ENCODE assay signal across 23 cellular contexts in genomic region chr3:197794115-197794514, GRCh38. TPM values are rescaled to one million over a fixed set of nuclear protein-coding genes. Genes with fewer than 3 reads are reported as not detected.
A peak's percentile ranks its signal among the peaks of the same experiment; 100 is the strongest.
DNase-seq lines count a peak whose midpoint lies in the region; ATAC-seq and TF ChIP-seq lines count a peak whose summit lies in the region.
"Had no signal": no experiment of that assay in that cellular context is flagged by ENCODE, and none has a peak within 500 bp of the region (broad histone marks: within the 10 kb centered on the region; RNA-seq: fewer than 3 reads in every experiment).

No MANE protein-coding gene starts in this region.

- H3K27ac Mint-ChIP-seq in stimulated activated memory B cell treated with anti-CD40 and anti-IgM and Interleukin-4, amounts not matched to agents 10 μg/mL and 1 μg/mL and 100 μg/mL, for 72 hours, result peak overlapping the region; percentile 93

- H3K27me3 Mint-ChIP-seq in stimulated activated memory B cell treated with anti-CD40 and anti-IgM and Interleukin-4, amounts not matched to agents 10 μg/mL and 1 μg/mL and 100 μg/mL, for 72 hours, result no peaks in the 10 kb centered on the region
- H3K27me3 Mint-ChIP-seq: activated CD4-positive, alpha-beta memory T cell treated with anti-CD3 and anti-CD28 coated beads, Interleukin-2, amount 10 ng/mL, durations not matched to agents 7 days and 5 days; stimulated activated naive CD8-positive, alpha-beta T cell treated with anti-CD3 and anti-CD28 coated beads, Interleukin-15, amount 100 ng/mL, for 72 hours; T-helper 17 cell had no signal

- 92% methylated on average over 1 of the region's 1 CpG for WGBS in gastroesophageal sphincter (ENCODE audit: low coverage in 1 of 2), 2 donors

- peak overlapping the region; percentile 27 for H3K4me3 Mint-ChIP-seq in stimulated activated memory B cell treated with anti-CD40 and anti-IgM and Interleukin-4, amounts not matched to agents 10 μg/mL and 1 μg/mL and 100 μg/mL, for 72 hours
- H3K4me3 Mint-ChIP-seq: activated CD4-positive, alpha-beta memory T cell treated with anti-CD3 and anti-CD28 coated beads, Interleukin-2, amount 10 ng/mL, durations not matched to agents 7 days and 5 days; activated naive CD4-positive, alpha-beta T cell treated with anti-CD3 and anti-CD28 coated beads for 36 hours had no signal

- no peak for TF ChIP-seq CTCF in GM12865 (IDR thresholded peaks at IDR 0.05; ENCODE audit: insufficient read depth, low read depth, low read length, missing control alignments)
- TF ChIP-seq CTCF in coronary artery (IDR thresholded peaks at IDR 0.05), result no peak
- TF ChIP-seq CTCF in gastroesophageal sphincter (IDR thresholded peaks at IDR 0.05), result no peak

- peaks cover 5% of the 10 kb centered on the region; the same call in 1 of the 2 replicates for H4K20me1 ChIP-seq in Karpas-422 (ENCODE audit: insufficient read depth, low read depth, low read length)

- ATAC-seq in stimulated activated memory B cell treated with anti-CD40 and anti-IgM and Interleukin-4, amounts not matched to agents 10 μg/mL and 1 μg/mL and 100 μg/mL, for 72 hours, result no peak
- ATAC-seq in esophagus mucosa, result no peak
- ATAC-seq in gastroesophageal sphincter, result no peak
- ATAC-seq: sciatic nerve, T-helper 17 cell had no signal

- H3K9me3 ChIP-seq in Karpas-422 (ENCODE audit: low read length) (no peaks in the 10 kb centered on the region), gastroesophageal sphincter (no peaks in the 10 kb centered on the region)
- H3K9me3 ChIP-seq: BE2C, left ventricle myocardium inferior had no signal

- peaks cover 88% of the 10 kb centered on the region for H3K79me2 ChIP-seq in Karpas-422 (ENCODE audit: low read length)

- no peak overlapping the region for H2AFZ ChIP-seq in Karpas-422 (ENCODE audit: low read length)

- peak overlapping the region; percentile 32; the same call in 1 of the 2 replicates for H3K9ac ChIP-seq in Karpas-422 (ENCODE audit: low read length)

- H3K36me3 ChIP-seq in Karpas-422 (ENCODE audit: insufficient read depth, low read length) (no peaks in the 10 kb centered on the region; the same call in 1 of the 2 replicates), gastroesophageal sphincter (no peaks in the 10 kb centered on the region)
- H3K36me3 ChIP-seq: BE2C, left ventricle myocardium inferior had no signal

- H3K27ac ChIP-seq in Karpas-422 (ENCODE audit: low read length) (peak overlapping the region; percentile 57), coronary artery (peak overlapping the region; percentile 41 to 50), gastroesophageal sphincter (no peak overlapping the region)
- H3K27ac ChIP-seq: left ventricle myocardium inferior had no signal

- H3K4me1 ChIP-seq in Karpas-422 (ENCODE audit: low read length) (peaks cover 79% of the 10 kb centered on the region), gastroesophageal sphincter (peaks cover 9 to 65% (median 9%) of the 10 kb centered on the region in 3 donors)
- H3K4me1 ChIP-seq: BE2C had no signal

- no peak for TF ChIP-seq EP300 in gastroesophageal sphincter (IDR thresholded peaks at IDR 0.05)

- H3K9me2 ChIP-seq in Karpas-422 (replicated peaks; ENCODE audit: insufficient read depth, low read length), result no peaks in the 10 kb centered on the region

- H3K4me3 ChIP-seq in GM12865 (ENCODE audit: low read depth, low read length) (peak overlapping the region; percentile 37), Karpas-422 (ENCODE audit: low read length) (peak overlapping the region; percentile 41), coronary artery (no peak overlapping the region), gastroesophageal sphincter (no peak overlapping the region)

- no peak for TF ChIP-seq POLR2A in gastroesophageal sphincter (IDR thresholded peaks at IDR 0.05)

- H3K4me1 Mint-ChIP-seq in stimulated activated memory B cell treated with anti-CD40 and anti-IgM and Interleukin-4, amounts not matched to agents 10 μg/mL and 1 μg/mL and 100 μg/mL, for 72 hours, result peaks cover 75% of the 10 kb centered on the region

- H3K4me2 ChIP-seq in Karpas-422 (ENCODE audit: low read depth, low read length, poor library complexity, severe bottlenecking), result peak overlapping the region; percentile 76

- H3K27me3 ChIP-seq in Karpas-422 (ENCODE audit: low read length) (no peaks in the 10 kb centered on the region), gastroesophageal sphincter (no peaks in the 10 kb centered on the region)
- H3K27me3 ChIP-seq: BE2C had no signal

- H3K9me3 Mint-ChIP-seq in stimulated activated memory B cell treated with anti-CD40 and anti-IgM and Interleukin-4, amounts not matched to agents 10 μg/mL and 1 μg/mL and 100 μg/mL, for 72 hours, result no peaks in the 10 kb centered on the region
- H3K9me3 Mint-ChIP-seq: activated CD4-positive, alpha-beta memory T cell treated with anti-CD3 and anti-CD28 coated beads, Interleukin-2, amount 10 ng/mL, durations not matched to agents 7 days and 5 days; activated naive CD4-positive, alpha-beta T cell treated with anti-CD3 and anti-CD28 coated beads for 36 hours; stimulated activated naive CD8-positive, alpha-beta T cell treated with anti-CD3 and anti-CD28 coated beads, Interleukin-15, amount 100 ng/mL, for 72 hours had no signal

- peak; percentile 53 for DNase-seq in GM12865 (ENCODE audit: low read depth)
- peak; percentile 62 for DNase-seq in Karpas-422
- no peak for DNase-seq in coronary artery (ENCODE audit: low spot score)
- no peak for DNase-seq in iPS-NIHi11 (ENCODE audit: low spot score)
- DNase-seq in ureter (ENCODE audit: low spot score), result no peak
- DNase-seq: activated CD4-positive, alpha-beta memory T cell treated with anti-CD3 and anti-CD28 coated beads, Interleukin-2, amount 10 ng/mL, durations not matched to agents 7 days and 5 days; activated naive CD4-positive, alpha-beta T cell treated with anti-CD3 and anti-CD28 coated beads for 36 hours; BE2C; cerebellar nuclear complex; effector memory CD4-positive, alpha-beta T cell; glutamatergic neuron; KG1; left ventricle myocardium inferior; NCI-H1092 treated with DMSO at 0.1 percent for 48 hours; NCI-H510A treated with DMSO at 0.1 percent for 48 hours; SIG-M5; stimulated activated CD4-positive, alpha-beta T cell treated with anti-CD3 and anti-CD28 coated beads, Interleukin-1b, Interleukin-23, amount 100 ng/mL, for 48 hours; stimulated activated naive CD8-positive, alpha-beta T cell treated with anti-CD3 and anti-CD28 coated beads, Interleukin-15, amount 100 ng/mL, for 72 hours; T-helper 17 cell had no signal

- no peaks in the 10 kb centered on the region for H3K36me3 Mint-ChIP-seq in stimulated activated memory B cell treated with anti-CD40 and anti-IgM and Interleukin-4, amounts not matched to agents 10 μg/mL and 1 μg/mL and 100 μg/mL, for 72 hours

RNA-seq across cellular contexts. Expression of gene LRCH3, which starts 3.1 kb away (rescaled TPM):
- 107 and 164 TPM in 2 replicates for total RNA-seq in Karpas-422 (2014; rRNA removed; shearing (Covaris generic); ENCODE audit: low replicate concordance)
- total RNA-seq in esophagus mucosa (20.8 TPM), ureter (82.9 TPM), gastroesophageal sphincter (100 to 1,000 TPM in 1 of 4 donors, 10 to 100 TPM in 3; 39.0 to 158 (median 69.6) TPM)

RNA-seq across cellular contexts. Expression of gene FYTTD1, which starts 44.4 kb away (rescaled TPM):
- total RNA-seq in Karpas-422 (2014; rRNA removed; shearing (Covaris generic); ENCODE audit: low replicate concordance), result 145 and 204 TPM in 2 replicates
- total RNA-seq in esophagus mucosa, result 41.4 TPM
- 47.9 TPM for total RNA-seq in ureter
- total RNA-seq in gastroesophageal sphincter, result 10 to 100 TPM; 69.1 to 88.1 (median 87.0) TPM

RNA-seq across cellular contexts. Expression of gene RUBCN, which starts 57.4 kb away (rescaled TPM):
- total RNA-seq in Karpas-422 (2014; rRNA removed; shearing (Covaris generic); ENCODE audit: low replicate concordance), result 87.0 and 128 TPM in 2 replicates
- total RNA-seq in esophagus mucosa (18.0 TPM), ureter (24.5 TPM), gastroesophageal sphincter (10 to 100 TPM; 47.8 to 99.6 (median 60.1) TPM)

Comparison
In these comparisons a context has a peak if more than half of its experiments do, and no peak if none do; other contexts are left out.
1. DNase-seq: peak in GM12865 (single experiment) and Karpas-422 (single experiment); none in coronary artery (single experiment), iPS-NIHi11 (single experiment) and ureter (single experiment).
2. H3K4me3 ChIP-seq: peak in GM12865 (single experiment) and Karpas-422 (single experiment); none in coronary artery (single experiment) and gastroesophageal sphincter (0 of 2).
3. H3K27ac ChIP-seq: peak in Karpas-422 (single experiment) and coronary artery (2 of 2); none in gastroesophageal sphincter (0 of 4).